In the genomic region with DNA sequence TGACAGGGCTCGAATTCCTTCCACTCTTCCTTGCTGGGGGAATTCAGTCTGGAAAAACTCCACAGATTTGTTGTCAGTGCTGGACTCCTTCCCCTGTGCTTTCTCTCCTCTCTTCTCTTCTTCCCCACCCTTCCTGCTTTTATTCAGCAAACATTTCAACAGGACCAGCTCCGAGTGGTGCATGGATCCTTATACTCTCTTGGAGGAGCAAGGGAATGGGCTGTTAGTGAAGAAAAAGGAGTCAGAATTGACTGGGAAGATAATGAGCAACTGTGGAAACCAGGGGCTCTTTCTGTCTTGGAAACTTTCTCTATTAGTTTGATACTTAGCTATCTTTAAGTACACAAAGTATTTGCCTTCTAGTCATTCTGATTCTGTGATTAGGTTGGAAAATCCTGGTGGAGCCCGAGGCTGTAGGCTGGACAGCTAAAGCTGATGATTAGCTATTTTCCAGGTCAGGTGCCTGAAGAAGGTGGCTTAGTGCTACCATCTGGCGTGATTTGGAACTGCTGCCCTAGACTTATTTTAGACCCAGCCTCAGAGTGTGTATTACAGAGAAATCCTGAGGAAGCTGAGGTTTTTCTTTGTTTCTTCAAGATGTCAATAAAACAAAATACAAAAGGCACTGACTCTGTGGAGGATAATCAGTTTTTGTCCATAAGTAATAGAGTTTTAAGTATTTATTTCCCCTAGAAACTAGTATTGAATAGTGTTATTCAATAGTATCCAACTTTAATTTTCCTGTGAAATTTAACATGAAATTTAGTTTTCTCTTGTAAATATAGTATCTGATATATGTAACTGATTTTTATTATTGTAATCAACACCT, we compare ENCODE assay signal across 1 cellular context.
A peak's percentile ranks its signal among the peaks of the same experiment; 100 is the strongest.
TF ChIP-seq lines count a peak whose summit lies in the region.

No MANE protein-coding gene starts in this region.

TF ChIP-seq in HepG2, 621 proteins besides CTCF, POLR2A, EP300 and RAD21 (continued from another document and continues in another):
- TF ChIP-seq ZSCAN29 (CRISPR knock-in tag; conservative IDR thresholded peaks at IDR 0.05) (no peak), PAF1 (CRISPR knock-in tag; IDR thresholded peaks at IDR 0.05) (no peak), PRPF4 (IDR thresholded peaks at IDR 0.05; ENCODE audit: low read depth, low read length, poor library complexity, severe bottlenecking) (no peak), FOXM1 (CRISPR knock-in tag; IDR thresholded peaks at IDR 0.05) (no peak), ZBTB20 (CRISPR knock-in tag; IDR thresholded peaks at IDR 0.05; ENCODE audit: borderline replicate concordance, low read depth) (no peak), ARID4A (CRISPR knock-in tag; IDR thresholded peaks at IDR 0.05; ENCODE audit: borderline replicate concordance) (no peak), ZNF224 (CRISPR knock-in tag; IDR thresholded peaks at IDR 0.05) (no peak), CERS6 (CRISPR knock-in tag; IDR thresholded peaks at IDR 0.05) (no peak), CREB1 (IDR thresholded peaks at IDR 0.05) (no peak), CREB1 (CRISPR knock-in tag; IDR thresholded peaks at IDR 0.05) (0 out of 2 replicates have a peak, but pooled peaks have one; percentile 29), ZNF331 (CRISPR knock-in tag; IDR thresholded peaks at IDR 0.05) (no peak), GTF2F1 (IDR thresholded peaks at IDR 0.05; ENCODE audit: low read length) (no peak), MAFK (conservative IDR thresholded peaks at IDR 0.05 in 1 of 2, IDR thresholded peaks at IDR 0.05 in 1 of 2; ENCODE audit: low read length in 2 of 2) (peak in 1 of 2 experiments; percentile 18; a peak in 1 of 4 replicates), SP5 (CRISPR knock-in tag; IDR thresholded peaks at IDR 0.05; ENCODE audit: borderline replicate concordance, low read depth) (no peak), EZH2 (conservative IDR thresholded peaks at IDR 0.05; ENCODE audit: low read depth, low read length) (no peak), MATR3 (CRISPR knock-in tag; IDR thresholded peaks at IDR 0.05) (no peak), ZBTB21 (CRISPR knock-in tag; IDR thresholded peaks at IDR 0.05) (no peak), DNMT3B (CRISPR knock-in tag; conservative IDR thresholded peaks at IDR 0.05) (0 out of 2 replicates have a peak, but pooled peaks have one; percentile 29), FOXP4 (CRISPR knock-in tag; IDR thresholded peaks at IDR 0.05) (no peak), KAT8 (CRISPR knock-in tag; IDR thresholded peaks at IDR 0.05) (peak; percentile 15; the same call in 1 of the 2 replicates), SMC3 (IDR thresholded peaks at IDR 0.05; ENCODE audit: low read length) (peak; percentile 57; the same call in 1 of the 2 replicates), ZNF232 (CRISPR knock-in tag; IDR thresholded peaks at IDR 0.05; ENCODE audit: borderline replicate concordance) (no peak), MYC (CRISPR knock-in tag; IDR thresholded peaks at IDR 0.05; ENCODE audit: borderline replicate concordance) (no peak), ZSCAN30 (CRISPR knock-in tag; IDR thresholded peaks at IDR 0.05) (no peak), HOXA7 (CRISPR knock-in tag; IDR thresholded peaks at IDR 0.05) (no peak), KDM5B (CRISPR knock-in tag; IDR thresholded peaks at IDR 0.05; ENCODE audit: borderline replicate concordance) (no peak), ZNF577 (CRISPR knock-in tag; IDR thresholded peaks at IDR 0.05; ENCODE audit: borderline replicate concordance, low read depth) (no peak)
- TF ChIP-seq, protein P1, sequence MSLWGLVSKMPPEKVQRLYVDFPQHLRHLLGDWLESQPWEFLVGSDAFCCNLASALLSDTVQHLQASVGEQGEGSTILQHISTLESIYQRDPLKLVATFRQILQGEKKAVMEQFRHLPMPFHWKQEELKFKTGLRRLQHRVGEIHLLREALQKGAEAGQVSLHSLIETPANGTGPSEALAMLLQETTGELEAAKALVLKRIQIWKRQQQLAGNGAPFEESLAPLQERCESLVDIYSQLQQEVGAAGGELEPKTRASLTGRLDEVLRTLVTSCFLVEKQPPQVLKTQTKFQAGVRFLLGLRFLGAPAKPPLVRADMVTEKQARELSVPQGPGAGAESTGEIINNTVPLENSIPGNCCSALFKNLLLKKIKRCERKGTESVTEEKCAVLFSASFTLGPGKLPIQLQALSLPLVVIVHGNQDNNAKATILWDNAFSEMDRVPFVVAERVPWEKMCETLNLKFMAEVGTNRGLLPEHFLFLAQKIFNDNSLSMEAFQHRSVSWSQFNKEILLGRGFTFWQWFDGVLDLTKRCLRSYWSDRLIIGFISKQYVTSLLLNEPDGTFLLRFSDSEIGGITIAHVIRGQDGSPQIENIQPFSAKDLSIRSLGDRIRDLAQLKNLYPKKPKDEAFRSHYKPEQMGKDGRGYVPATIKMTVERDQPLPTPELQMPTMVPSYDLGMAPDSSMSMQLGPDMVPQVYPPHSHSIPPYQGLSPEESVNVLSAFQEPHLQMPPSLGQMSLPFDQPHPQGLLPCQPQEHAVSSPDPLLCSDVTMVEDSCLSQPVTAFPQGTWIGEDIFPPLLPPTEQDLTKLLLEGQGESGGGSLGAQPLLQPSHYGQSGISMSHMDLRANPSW (CRISPR knock-in tag; IDR thresholded peaks at IDR 0.05; ENCODE audit: borderline replicate concordance): no peak
- TF ChIP-seq, protein P2, sequence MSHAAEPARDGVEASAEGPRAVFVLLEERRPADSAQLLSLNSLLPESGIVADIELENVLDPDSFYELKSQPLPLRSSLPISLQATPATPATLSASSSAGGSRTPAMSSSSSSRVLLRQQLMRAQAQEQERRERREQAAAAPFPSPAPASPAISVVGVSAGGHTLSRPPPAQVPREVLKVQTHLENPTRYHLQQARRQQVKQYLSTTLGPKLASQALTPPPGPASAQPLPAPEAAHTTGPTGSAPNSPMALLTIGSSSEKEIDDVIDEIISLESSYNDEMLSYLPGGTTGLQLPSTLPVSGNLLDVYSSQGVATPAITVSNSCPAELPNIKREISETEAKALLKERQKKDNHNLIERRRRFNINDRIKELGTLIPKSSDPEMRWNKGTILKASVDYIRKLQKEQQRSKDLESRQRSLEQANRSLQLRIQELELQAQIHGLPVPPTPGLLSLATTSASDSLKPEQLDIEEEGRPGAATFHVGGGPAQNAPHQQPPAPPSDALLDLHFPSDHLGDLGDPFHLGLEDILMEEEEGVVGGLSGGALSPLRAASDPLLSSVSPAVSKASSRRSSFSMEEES (CRISPR knock-in tag; IDR thresholded peaks at IDR 0.05): 0 out of 2 replicates have a peak, but pooled peaks have one; percentile 19
- TF ChIP-seq, protein P3, sequence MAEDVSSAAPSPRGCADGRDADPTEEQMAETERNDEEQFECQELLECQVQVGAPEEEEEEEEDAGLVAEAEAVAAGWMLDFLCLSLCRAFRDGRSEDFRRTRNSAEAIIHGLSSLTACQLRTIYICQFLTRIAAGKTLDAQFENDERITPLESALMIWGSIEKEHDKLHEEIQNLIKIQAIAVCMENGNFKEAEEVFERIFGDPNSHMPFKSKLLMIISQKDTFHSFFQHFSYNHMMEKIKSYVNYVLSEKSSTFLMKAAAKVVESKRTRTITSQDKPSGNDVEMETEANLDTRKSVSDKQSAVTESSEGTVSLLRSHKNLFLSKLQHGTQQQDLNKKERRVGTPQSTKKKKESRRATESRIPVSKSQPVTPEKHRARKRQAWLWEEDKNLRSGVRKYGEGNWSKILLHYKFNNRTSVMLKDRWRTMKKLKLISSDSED (CRISPR knock-in tag; IDR thresholded peaks at IDR 0.05): no peak
- TF ChIP-seq, protein P4, sequence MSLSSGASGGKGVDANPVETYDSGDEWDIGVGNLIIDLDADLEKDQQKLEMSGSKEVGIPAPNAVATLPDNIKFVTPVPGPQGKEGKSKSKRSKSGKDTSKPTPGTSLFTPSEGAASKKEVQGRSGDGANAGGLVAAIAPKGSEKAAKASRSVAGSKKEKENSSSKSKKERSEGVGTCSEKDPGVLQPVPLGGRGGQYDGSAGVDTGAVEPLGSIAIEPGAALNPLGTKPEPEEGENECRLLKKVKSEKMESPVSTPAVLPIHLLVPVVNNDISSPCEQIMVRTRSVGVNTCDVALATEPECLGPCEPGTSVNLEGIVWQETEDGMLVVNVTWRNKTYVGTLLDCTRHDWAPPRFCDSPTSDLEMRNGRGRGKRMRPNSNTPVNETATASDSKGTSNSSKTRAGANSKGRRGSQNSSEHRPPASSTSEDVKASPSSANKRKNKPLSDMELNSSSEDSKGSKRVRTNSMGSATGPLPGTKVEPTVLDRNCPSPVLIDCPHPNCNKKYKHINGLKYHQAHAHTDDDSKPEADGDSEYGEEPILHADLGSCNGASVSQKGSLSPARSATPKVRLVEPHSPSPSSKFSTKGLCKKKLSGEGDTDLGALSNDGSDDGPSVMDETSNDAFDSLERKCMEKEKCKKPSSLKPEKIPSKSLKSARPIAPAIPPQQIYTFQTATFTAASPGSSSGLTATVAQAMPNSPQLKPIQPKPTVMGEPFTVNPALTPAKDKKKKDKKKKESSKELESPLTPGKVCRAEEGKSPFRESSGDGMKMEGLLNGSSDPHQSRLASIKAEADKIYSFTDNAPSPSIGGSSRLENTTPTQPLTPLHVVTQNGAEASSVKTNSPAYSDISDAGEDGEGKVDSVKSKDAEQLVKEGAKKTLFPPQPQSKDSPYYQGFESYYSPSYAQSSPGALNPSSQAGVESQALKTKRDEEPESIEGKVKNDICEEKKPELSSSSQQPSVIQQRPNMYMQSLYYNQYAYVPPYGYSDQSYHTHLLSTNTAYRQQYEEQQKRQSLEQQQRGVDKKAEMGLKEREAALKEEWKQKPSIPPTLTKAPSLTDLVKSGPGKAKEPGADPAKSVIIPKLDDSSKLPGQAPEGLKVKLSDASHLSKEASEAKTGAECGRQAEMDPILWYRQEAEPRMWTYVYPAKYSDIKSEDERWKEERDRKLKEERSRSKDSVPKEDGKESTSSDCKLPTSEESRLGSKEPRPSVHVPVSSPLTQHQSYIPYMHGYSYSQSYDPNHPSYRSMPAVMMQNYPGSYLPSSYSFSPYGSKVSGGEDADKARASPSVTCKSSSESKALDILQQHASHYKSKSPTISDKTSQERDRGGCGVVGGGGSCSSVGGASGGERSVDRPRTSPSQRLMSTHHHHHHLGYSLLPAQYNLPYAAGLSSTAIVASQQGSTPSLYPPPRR (CRISPR knock-in tag; IDR thresholded peaks at IDR 0.05; ENCODE audit: borderline replicate concordance): no peak
- TF ChIP-seq, protein P5, sequence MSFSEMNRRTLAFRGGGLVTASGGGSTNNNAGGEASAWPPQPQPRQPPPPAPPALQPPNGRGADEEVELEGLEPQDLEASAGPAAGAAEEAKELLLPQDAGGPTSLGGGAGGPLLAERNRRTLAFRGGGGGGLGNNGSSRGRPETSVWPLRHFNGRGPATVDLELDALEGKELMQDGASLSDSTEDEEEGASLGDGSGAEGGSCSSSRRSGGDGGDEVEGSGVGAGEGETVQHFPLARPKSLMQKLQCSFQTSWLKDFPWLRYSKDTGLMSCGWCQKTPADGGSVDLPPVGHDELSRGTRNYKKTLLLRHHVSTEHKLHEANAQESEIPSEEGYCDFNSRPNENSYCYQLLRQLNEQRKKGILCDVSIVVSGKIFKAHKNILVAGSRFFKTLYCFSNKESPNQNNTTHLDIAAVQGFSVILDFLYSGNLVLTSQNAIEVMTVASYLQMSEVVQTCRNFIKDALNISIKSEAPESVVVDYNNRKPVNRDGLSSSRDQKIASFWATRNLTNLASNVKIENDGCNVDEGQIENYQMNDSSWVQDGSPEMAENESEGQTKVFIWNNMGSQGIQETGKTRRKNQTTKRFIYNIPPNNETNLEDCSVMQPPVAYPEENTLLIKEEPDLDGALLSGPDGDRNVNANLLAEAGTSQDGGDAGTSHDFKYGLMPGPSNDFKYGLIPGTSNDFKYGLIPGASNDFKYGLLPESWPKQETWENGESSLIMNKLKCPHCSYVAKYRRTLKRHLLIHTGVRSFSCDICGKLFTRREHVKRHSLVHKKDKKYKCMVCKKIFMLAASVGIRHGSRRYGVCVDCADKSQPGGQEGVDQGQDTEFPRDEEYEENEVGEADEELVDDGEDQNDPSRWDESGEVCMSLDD (CRISPR knock-in tag; IDR thresholded peaks at IDR 0.05; ENCODE audit: borderline replicate concordance): no peak
